Comparison of ENCODE assay signal across 10 cellular contexts in the genomic region with DNA sequence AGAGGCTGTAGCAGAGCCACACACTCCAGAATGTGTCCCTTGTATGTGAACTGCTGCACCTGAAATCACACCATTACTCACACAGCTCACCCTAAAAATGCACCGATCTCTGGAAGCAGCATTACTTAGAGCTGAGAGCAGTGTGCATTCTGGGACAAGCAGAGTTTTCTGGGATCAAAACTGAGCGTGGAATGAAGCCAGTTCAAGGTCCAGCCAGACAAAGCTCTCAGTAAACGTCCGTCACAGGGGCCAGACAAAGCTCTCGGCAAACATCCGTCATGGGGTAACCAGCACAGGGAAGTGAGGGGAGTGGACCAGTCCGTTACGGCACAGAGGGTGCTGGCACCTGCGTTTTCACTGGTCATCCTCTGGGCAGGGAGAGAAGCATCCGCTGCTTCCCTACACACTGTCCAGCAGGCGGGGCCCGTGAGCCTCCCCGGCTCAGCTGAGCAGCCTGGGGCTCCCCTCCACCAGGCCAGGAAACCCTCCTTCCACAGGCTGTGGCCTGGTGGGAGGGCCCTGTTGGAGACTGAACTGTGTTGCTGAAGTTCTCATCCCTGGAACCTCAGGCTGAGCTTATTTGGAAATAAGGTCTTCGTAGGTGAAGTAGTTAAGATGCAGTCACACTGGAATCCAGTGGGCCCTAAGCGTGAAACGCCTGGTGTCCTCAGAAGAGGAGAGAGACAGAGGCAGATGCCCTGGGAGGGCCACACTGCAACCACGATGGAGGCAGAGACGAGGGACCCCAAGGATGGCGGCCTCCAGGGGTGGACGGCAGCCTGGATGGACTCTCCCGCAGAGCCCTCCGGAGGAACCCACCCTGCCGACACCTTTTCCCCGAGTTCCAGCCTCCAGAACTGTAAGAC.
A peak's percentile ranks its signal among the peaks of the same experiment; 100 is the strongest.
DNase-seq lines count a peak whose midpoint lies in the region; FAIRE-seq and TF ChIP-seq lines count a peak whose summit lies in the region.
"Had no signal": no experiment of that assay in that cellular context is flagged by ENCODE, and none has a peak within 500 bp of the region (broad histone marks: within the 10 kb centered on the region; RNA-seq: fewer than 3 reads in every experiment).

No MANE protein-coding gene starts in this region.

- peak; percentile 7 for DNase-seq in activated CD4-positive, alpha-beta T cell treated with anti-CD3 and anti-CD28 coated beads for 48 hours
- DNase-seq in activated CD4-positive, alpha-beta T cell treated with anti-CD3 and anti-CD28 coated beads, Interleukin-2, amount 50 U/mL, for 1 hour, result no peak
- DNase-seq in SHP77 (lab: John Stamatoyannopoulos, UW) (peak; percentile 74 to 77), iPS-NIHi7 (ENCODE audit: extremely low spot score) (peak; percentile 83), suprapubic skin (ENCODE audit: low spot score in 2 of 2) (peak; percentile 40 to 72), HTR-8/SVneo (ENCODE audit: insufficient read length, low spot score) (no peak), GM13977 (ENCODE audit: low spot score) (no peak)
- no peak for DNase-seq in activated naive CD4-positive, alpha-beta T cell treated with anti-CD3 and anti-CD28 coated beads for 36 hours
- DNase-seq: CD4-positive, alpha-beta memory T cell had no signal

- no peaks in the 10 kb centered on the region for H3K4me1 Mint-ChIP-seq in activated naive CD4-positive, alpha-beta T cell treated with anti-CD3 and anti-CD28 coated beads for 36 hours (ENCODE audit: low read depth)
- H3K4me1 Mint-ChIP-seq: CD4-positive, alpha-beta memory T cell; central memory CD8-positive, alpha-beta T cell had no signal

- H3K36me3 Mint-ChIP-seq in activated naive CD4-positive, alpha-beta T cell treated with anti-CD3 and anti-CD28 coated beads for 36 hours (ENCODE audit: low read depth), result no peaks in the 10 kb centered on the region
- H3K36me3 Mint-ChIP-seq: CD4-positive, alpha-beta memory T cell had no signal

- in situ Hi-C loops in GM13977 (cut with MboI; ENCODE audit: low pct_unique_long_range_greater_than_20kb, low sequenced_read_pairs, unreplicated experiment), result no loop called here

- no peak for TF ChIP-seq EP300 in suprapubic skin (IDR thresholded peaks at IDR 0.05)

- 75% methylated on average over 19 of the region's 24 CpGs for WGBS in suprapubic skin

- H3K9me3 Mint-ChIP-seq in activated naive CD4-positive, alpha-beta T cell treated with anti-CD3 and anti-CD28 coated beads for 36 hours, result no peaks in the 10 kb centered on the region
- H3K9me3 Mint-ChIP-seq: CD4-positive, alpha-beta memory T cell; central memory CD8-positive, alpha-beta T cell had no signal

- no peak overlapping the region for H3K27ac Mint-ChIP-seq in activated naive CD4-positive, alpha-beta T cell treated with anti-CD3 and anti-CD28 coated beads for 36 hours
- H3K27ac Mint-ChIP-seq: CD4-positive, alpha-beta memory T cell had no signal

- H3K4me3 ChIP-seq in suprapubic skin, result no peak overlapping the region

- H3K4me1 ChIP-seq in suprapubic skin, result no peaks in the 10 kb centered on the region

- H3K27ac ChIP-seq in suprapubic skin, result no peak overlapping the region

- TF ChIP-seq POLR2A in suprapubic skin (IDR thresholded peaks at IDR 0.05), result no peak

- CTCF ChIA-PET in activated naive CD4-positive, alpha-beta T cell treated with anti-CD3 and anti-CD28 coated beads for 36 hours (lab: Charles Lee), result interaction anchor here (0.8 kb wide), 1 partner anchor 102 kb away, joined by 3 read pairs; no protein-coding TSS in a partner anchor

- intact Hi-C loops in activated naive CD4-positive, alpha-beta T cell treated with anti-CD3 and anti-CD28 coated beads for 36 hours (cut with micrococcal nuclease), result no loop called here

- H3K36me3 ChIP-seq in suprapubic skin, result no peaks in the 10 kb centered on the region

- TF ChIP-seq CTCF in suprapubic skin (IDR thresholded peaks at IDR 0.05) (peak in 1 of 2 donors; percentile 11), GM13977 (IDR thresholded peaks at IDR 0.05; ENCODE audit: extremely low read depth, insufficient read depth, missing control alignments) (no peak)

- FAIRE-seq in HTR-8/SVneo (lab: Jason Lieb, UNC), result no peak

- H3K4me3 Mint-ChIP-seq in activated naive CD4-positive, alpha-beta T cell treated with anti-CD3 and anti-CD28 coated beads for 36 hours, result no peak overlapping the region
- H3K4me3 Mint-ChIP-seq: CD4-positive, alpha-beta memory T cell; central memory CD8-positive, alpha-beta T cell had no signal

- H3K27me3 ChIP-seq in suprapubic skin, result peaks cover 21% of the 10 kb centered on the region

- H3K9me3 ChIP-seq in suprapubic skin, result no peaks in the 10 kb centered on the region

- H3K27me3 Mint-ChIP-seq in activated naive CD4-positive, alpha-beta T cell treated with anti-CD3 and anti-CD28 coated beads for 36 hours (ENCODE audit: low read depth), result peaks cover 9% of the 10 kb centered on the region
- H3K27me3 Mint-ChIP-seq: central memory CD8-positive, alpha-beta T cell had no signal

Comparison
In these comparisons a context has a peak if more than half of its experiments do, and no peak if none do; other contexts are left out.
1. DNase-seq: peak in activated CD4-positive, alpha-beta T cell treated with anti-CD3 and anti-CD28 coated beads for 48 hours (single experiment), SHP77 (2 of 2), iPS-NIHi7 (single experiment) and suprapubic skin (2 of 2); none in activated CD4-positive, alpha-beta T cell treated with anti-CD3 and anti-CD28 coated beads, Interleukin-2, amount 50 U/mL, for 1 hour (single experiment), activated naive CD4-positive, alpha-beta T cell treated with anti-CD3 and anti-CD28 coated beads for 36 hours (single experiment), HTR-8/SVneo (single experiment) and GM13977 (single experiment).